ENCODE assay signal across 15 cellular contexts in genomic region chrX:42680651-42681050, GRCh38.
DNase-seq lines count a peak whose midpoint lies in the region; ATAC-seq and TF ChIP-seq lines count a peak whose summit lies in the region.
"Had no signal": no experiment of that assay in that cellular context is flagged by ENCODE, and none has a peak within 500 bp of the region (broad histone marks: within the 10 kb centered on the region; RNA-seq: fewer than 3 reads in every experiment).

No MANE protein-coding gene starts in this region.

- H3K9me3 ChIP-seq in uterus = no peaks in the 10 kb centered on the region
- H3K9me3 ChIP-seq: heart left ventricle, mucosa of descending colon, thoracic aorta had no signal

- TF ChIP-seq POLR2A in uterus (IDR thresholded peaks at IDR 0.05) = no peak

- no peak overlapping the region for H3K27ac ChIP-seq in brain microvascular endothelial cell
- no peak overlapping the region for H3K27ac ChIP-seq in uterus
- H3K27ac ChIP-seq: heart left ventricle, thoracic aorta had no signal

- intact Hi-C loops in uterus (cut with DNase I; ENCODE audit: low total_unique reads) = no loop called here

- no peaks in the 10 kb centered on the region for H3K4me1 ChIP-seq in uterus
- H3K4me1 ChIP-seq: heart left ventricle had no signal

- no peaks in the 10 kb centered on the region for H3K36me3 ChIP-seq in brain microvascular endothelial cell (replicated peaks)
- H3K36me3 ChIP-seq in uterus = no peaks in the 10 kb centered on the region
- H3K36me3 ChIP-seq: heart left ventricle, thoracic aorta had no signal

- 0 out of 2 replicates have a peak, but pooled peaks have one; percentile 1 for TF ChIP-seq RAD21 in Ishikawa (IDR thresholded peaks at IDR 0.05; ENCODE audit: low read depth)

- H3K27me3 ChIP-seq in brain microvascular endothelial cell (replicated peaks) (no peaks in the 10 kb centered on the region), uterus (no peaks in the 10 kb centered on the region)

- peak; percentile 10 for DNase-seq in brain microvascular endothelial cell
- peak; percentile 33 for DNase-seq in iPS DF 4.7 (ENCODE audit: extremely low read depth, low spot score)
- DNase-seq in pulmonary artery endothelial cell (ENCODE audit: low read depth, low spot score) = peak; percentile 3
- no peak for DNase-seq in uterus
- DNase-seq in stimulated activated naive CD4-positive, alpha-beta T cell (lab: John Stamatoyannopoulos, UW) = no peak
- DNase-seq: activated CD8-positive, alpha-beta memory T cell treated with anti-CD3 and anti-CD28 coated beads, Interleukin-2, amount 10 ng/mL, durations not matched to agents 7 days and 5 days; IMR-90; mucosa of descending colon; NCI-H1694; NCI-H774 had no signal

- ATAC-seq in HG02763 (IDR thresholded peaks at IDR 0.05; ENCODE audit: unreplicated experiment) = no peak
- no peak for ATAC-seq in GM21526 (IDR thresholded peaks at IDR 0.05; ENCODE audit: low FRiP score, unreplicated experiment)
- ATAC-seq: activated CD8-positive, alpha-beta memory T cell treated with anti-CD3 and anti-CD28 coated beads, Interleukin-2, amount 10 ng/mL, durations not matched to agents 7 days and 5 days; mucosa of descending colon had no signal

- TF ChIP-seq EP300 in Ishikawa (IDR thresholded peaks at IDR 0.05; ENCODE audit: borderline replicate concordance) = no peak

- in situ Hi-C loops in brain microvascular endothelial cell (cut with HindIII; ENCODE audit: low pct_ligation_motif_present, low sequenced_read_pairs) = no loop called here

- no peak for TF ChIP-seq CTCF in brain microvascular endothelial cell (IDR thresholded peaks at IDR 0.05; ENCODE audit: low read depth, low read length, missing control alignments)
- no peak for TF ChIP-seq CTCF in uterus (IDR thresholded peaks at IDR 0.05)

- no peak overlapping the region for H3K4me3 ChIP-seq in brain microvascular endothelial cell (ENCODE audit: low read depth, low read length)
- H3K4me3 ChIP-seq in uterus = no peak overlapping the region
- H3K4me3 ChIP-seq: heart left ventricle, mucosa of descending colon, thoracic aorta had no signal

TF ChIP-seq in Ishikawa, 13 proteins besides CTCF, POLR2A, EP300 and RAD21:
- TF ChIP-seq CEBPB (IDR thresholded peaks at IDR 0.05) = no peak
- TF ChIP-seq ZBTB7A (IDR thresholded peaks at IDR 0.05; ENCODE audit: low read depth) = no peak
- no peak for TF ChIP-seq FOXM1 (IDR thresholded peaks at IDR 0.05; ENCODE audit: borderline replicate concordance, low read depth)
- TF ChIP-seq MAX (IDR thresholded peaks at IDR 0.05) = no peak
- TF ChIP-seq EGR1 (IDR thresholded peaks at IDR 0.05) = no peak
- no peak for TF ChIP-seq TEAD4 (IDR thresholded peaks at IDR 0.05)
- TF ChIP-seq TAF1 (IDR thresholded peaks at IDR 0.05; ENCODE audit: low read depth) = no peak
- TF ChIP-seq REST (IDR thresholded peaks at IDR 0.05; ENCODE audit: low read depth) = no peak
- TF ChIP-seq NFIC (IDR thresholded peaks at IDR 0.05) = no peak
- TF ChIP-seq CREB1 (IDR thresholded peaks at IDR 0.05; ENCODE audit: low read depth) = no peak
- TF ChIP-seq USF1 (IDR thresholded peaks at IDR 0.05) = no peak
- no peak for TF ChIP-seq TCF12 (IDR thresholded peaks at IDR 0.05; ENCODE audit: low read depth)
- TF ChIP-seq YY1 (IDR thresholded peaks at IDR 0.05; ENCODE audit: low read depth) = no peak

Comparison
In these comparisons a context has a peak if more than half of its experiments do, and no peak if none do; other contexts are left out.
1. DNase-seq: peak in brain microvascular endothelial cell (single experiment), iPS DF 4.7 (single experiment) and pulmonary artery endothelial cell (single experiment); none in uterus (0 of 2) and stimulated activated naive CD4-positive, alpha-beta T cell (0 of 6).